13 cellular contexts compared by ENCODE assay signal in genomic region chr17:45579529-45580495, GRCh38.
DNase-seq lines count a peak whose midpoint lies in the region; ATAC-seq and TF ChIP-seq lines count a peak whose summit lies in the region.
"Had no signal": no experiment of that assay in that cellular context is flagged by ENCODE, and none has a peak within 500 bp of the region (broad histone marks: within the 10 kb centered on the region; RNA-seq: fewer than 3 reads in every experiment).

No MANE protein-coding gene starts in this region.

- H3K27ac ChIP-seq in CD8-positive, alpha-beta memory T cell (ENCODE audit: low read depth, low read length), result no peak overlapping the region
- 0 out of 2 replicates have a peak overlapping the region, but pooled peaks have one; percentile 4 for H3K27ac ChIP-seq in Karpas-422 (ENCODE audit: low read length)
- H3K27ac ChIP-seq: dorsolateral prefrontal cortex, prostate gland, upper lobe of left lung had no signal

- peaks cover 3% of the 10 kb centered on the region; the same call in 1 of the 2 replicates for H4K20me1 ChIP-seq in Karpas-422 (ENCODE audit: insufficient read depth, low read depth, low read length)

- no peak overlapping the region for H3K4me2 ChIP-seq in Karpas-422 (ENCODE audit: low read depth, low read length, poor library complexity, severe bottlenecking)

- no peak overlapping the region for H2AFZ ChIP-seq in Karpas-422 (ENCODE audit: low read length)

- H3K27me3 Mint-ChIP-seq in CD8-positive, alpha-beta memory T cell, result no peaks in the 10 kb centered on the region
- no peaks in the 10 kb centered on the region for H3K27me3 Mint-ChIP-seq in progenitor cell of endocrine pancreas
- no peaks in the 10 kb centered on the region for H3K27me3 Mint-ChIP-seq in natural killer cell (ENCODE audit: low read depth in 2 of 2)
- no peaks in the 10 kb centered on the region for H3K27me3 Mint-ChIP-seq in activated CD8-positive, alpha-beta memory T cell treated with anti-CD3 and anti-CD28 coated beads, Interleukin-2, amount 10 ng/mL, durations not matched to agents 7 days and 5 days

- peaks cover 69 to 88% (median 86%) of the 10 kb centered on the region in 3 donors for H3K4me1 Mint-ChIP-seq in CD8-positive, alpha-beta memory T cell
- peaks cover 35% of the 10 kb centered on the region for H3K4me1 Mint-ChIP-seq in progenitor cell of endocrine pancreas (ENCODE audit: low read depth)
- H3K4me1 Mint-ChIP-seq in natural killer cell, result peaks cover 23% of the 10 kb centered on the region in 2 donors
- peaks cover 41% of the 10 kb centered on the region for H3K4me1 Mint-ChIP-seq in activated CD8-positive, alpha-beta memory T cell treated with anti-CD3 and anti-CD28 coated beads, Interleukin-2, amount 10 ng/mL, durations not matched to agents 7 days and 5 days

- no peaks in the 10 kb centered on the region for H3K36me3 ChIP-seq in CD8-positive, alpha-beta memory T cell (ENCODE audit: insufficient read depth, low read length)
- peaks cover 33% of the 10 kb centered on the region for H3K36me3 ChIP-seq in Karpas-422 (ENCODE audit: insufficient read depth, low read length)
- H3K36me3 ChIP-seq: prostate gland, upper lobe of left lung had no signal

- ATAC-seq in natural killer cell, result no peak
- ATAC-seq in activated CD8-positive, alpha-beta memory T cell treated with anti-CD3 and anti-CD28 coated beads, Interleukin-2, amount 10 ng/mL, durations not matched to agents 7 days and 5 days, result no peak

- TF ChIP-seq CTCF in progenitor cell of endocrine pancreas (IDR thresholded peaks at IDR 0.05; ENCODE audit: unreplicated experiment) (no peak), natural killer cell (IDR thresholded peaks at IDR 0.05) (no peak)

- peak overlapping the region in 3 of 7 donors; percentile 1 to 49 (median 28) for H3K4me3 Mint-ChIP-seq in CD8-positive, alpha-beta memory T cell
- H3K4me3 Mint-ChIP-seq in progenitor cell of endocrine pancreas (ENCODE audit: low read depth) (no peak overlapping the region), natural killer cell (no peak overlapping the region)
- H3K4me3 Mint-ChIP-seq in activated CD8-positive, alpha-beta memory T cell treated with anti-CD3 and anti-CD28 coated beads, Interleukin-2, amount 10 ng/mL, durations not matched to agents 7 days and 5 days, result no peak overlapping the region

- H3K9me3 Mint-ChIP-seq in CD8-positive, alpha-beta memory T cell, result peaks cover 0 to 1% (median 0%) of the 10 kb centered on the region in 5 donors
- H3K9me3 Mint-ChIP-seq in progenitor cell of endocrine pancreas (ENCODE audit: low read depth) (no peaks in the 10 kb centered on the region), natural killer cell (no peaks in the 10 kb centered on the region)
- H3K9me3 Mint-ChIP-seq in activated CD8-positive, alpha-beta memory T cell treated with anti-CD3 and anti-CD28 coated beads, Interleukin-2, amount 10 ng/mL, durations not matched to agents 7 days and 5 days (ENCODE audit: low read depth), result no peaks in the 10 kb centered on the region

- H3K9ac ChIP-seq in Karpas-422 (ENCODE audit: low read length), result no peak overlapping the region

- H3K27me3 ChIP-seq in CD8-positive, alpha-beta memory T cell (ENCODE audit: insufficient read depth, low read length, poor library complexity, severe bottlenecking), result no peaks in the 10 kb centered on the region
- no peaks in the 10 kb centered on the region for H3K27me3 ChIP-seq in Karpas-422 (ENCODE audit: low read length)
- H3K27me3 ChIP-seq: dorsolateral prefrontal cortex, upper lobe of left lung had no signal

- POLR2A ChIA-PET in CD8-positive, alpha-beta memory T cell (lab: Charles Lee), result no interaction called here

- H3K9me2 ChIP-seq in Karpas-422 (replicated peaks; ENCODE audit: insufficient read depth, low read length), result no peaks in the 10 kb centered on the region

- H3K79me2 ChIP-seq in Karpas-422 (ENCODE audit: low read length), result peaks cover 98% of the 10 kb centered on the region

- CTCF ChIA-PET in CD8-positive, alpha-beta memory T cell (lab: Charles Lee), result no interaction called here
- CTCF ChIA-PET in activated CD8-positive, alpha-beta memory T cell treated with anti-CD3 and anti-CD28 coated beads, Interleukin-2, amount 10 ng/mL, durations not matched to agents 7 days and 5 days (lab: Charles Lee), result interaction anchor here (0.6 kb wide), 1 partner anchor 919 kb away, joined by 3 read pairs; no protein-coding TSS in a partner anchor

- no peak for DNase-seq in CD8-positive, alpha-beta memory T cell
- no peak for DNase-seq in Karpas-422
- DNase-seq in fibroblast of gingiva (ENCODE audit: low read depth), result peak; percentile 1
- DNase-seq in progenitor cell of endocrine pancreas (ENCODE audit: low spot score, unreplicated experiment), result no peak
- no peak for DNase-seq in natural killer cell
- no peak for DNase-seq in NCI-H1417 (lab: John Stamatoyannopoulos, UW)
- DNase-seq in activated CD8-positive, alpha-beta memory T cell treated with anti-CD3 and anti-CD28 coated beads, Interleukin-2, amount 10 ng/mL, durations not matched to agents 7 days and 5 days, result no peak
- DNase-seq: dorsolateral prefrontal cortex, KG1, NCI-H187, NCI-H524 treated with DMSO at 0.1 percent for 48 hours, upper lobe of left lung had no signal

- H3K4me3 ChIP-seq in CD8-positive, alpha-beta memory T cell (ENCODE audit: low read length), result no peak overlapping the region
- no peak overlapping the region for H3K4me3 ChIP-seq in Karpas-422 (ENCODE audit: low read length)
- H3K4me3 ChIP-seq: dorsolateral prefrontal cortex, prostate gland, upper lobe of left lung had no signal

- H3K36me3 Mint-ChIP-seq in CD8-positive, alpha-beta memory T cell, result peaks cover 0 to 63% (median 17%) of the 10 kb centered on the region in 3 donors
- H3K36me3 Mint-ChIP-seq in progenitor cell of endocrine pancreas (ENCODE audit: insufficient read depth) (peaks cover 5% of the 10 kb centered on the region), natural killer cell (no peaks in the 10 kb centered on the region)
- peaks cover 31% of the 10 kb centered on the region for H3K36me3 Mint-ChIP-seq in activated CD8-positive, alpha-beta memory T cell treated with anti-CD3 and anti-CD28 coated beads, Interleukin-2, amount 10 ng/mL, durations not matched to agents 7 days and 5 days

- peak overlapping the region in 7 of 8 donors; percentile 21 to 79 (median 35) for H3K27ac Mint-ChIP-seq in CD8-positive, alpha-beta memory T cell
- H3K27ac Mint-ChIP-seq in progenitor cell of endocrine pancreas (peak overlapping the region; percentile 21), natural killer cell (peak overlapping the region in 1 of 2 donors; percentile 4)
- no peak overlapping the region for H3K27ac Mint-ChIP-seq in activated CD8-positive, alpha-beta memory T cell treated with anti-CD3 and anti-CD28 coated beads, Interleukin-2, amount 10 ng/mL, durations not matched to agents 7 days and 5 days

- H3K4me1 ChIP-seq in CD8-positive, alpha-beta memory T cell (ENCODE audit: insufficient read depth, low read length), result peaks cover 32% of the 10 kb centered on the region
- peaks cover 45% of the 10 kb centered on the region for H3K4me1 ChIP-seq in Karpas-422 (ENCODE audit: low read length)
- H3K4me1 ChIP-seq: prostate gland had no signal

- intact Hi-C loops in natural killer cell (cut with micrococcal nuclease), result no loop called here

- no peaks in the 10 kb centered on the region for H3K9me3 ChIP-seq in CD8-positive, alpha-beta memory T cell (ENCODE audit: low read length)
- no peaks in the 10 kb centered on the region for H3K9me3 ChIP-seq in Karpas-422 (ENCODE audit: low read length)
- H3K9me3 ChIP-seq: prostate gland, upper lobe of left lung had no signal
